In the genomic region with DNA sequence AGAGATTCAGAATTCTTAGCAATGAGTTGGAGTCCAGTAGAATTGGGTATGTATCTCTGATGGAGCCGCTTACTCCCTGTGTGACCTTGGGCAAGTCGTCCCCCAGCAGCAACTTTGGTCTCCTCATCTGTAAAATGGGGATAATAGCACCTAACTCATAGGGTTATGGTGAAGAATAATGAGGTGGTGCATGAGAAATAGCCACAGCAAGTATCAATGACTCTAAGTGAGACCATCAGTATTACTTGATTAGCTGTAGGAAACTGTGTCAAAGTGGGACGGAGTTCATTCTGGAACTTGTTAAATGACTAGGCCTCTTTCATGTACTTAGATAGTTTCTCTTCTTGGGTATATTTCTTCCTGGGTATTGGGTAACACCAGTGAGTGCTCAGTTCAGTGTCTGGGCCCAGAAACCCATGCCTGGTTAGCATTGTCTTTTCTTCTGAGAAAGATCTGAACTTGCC, we compare ENCODE assay signal across 9 cellular contexts. TPM values are rescaled to one million over a fixed set of nuclear protein-coding genes. Genes with fewer than 3 reads are reported as not detected.
DNase-seq lines count a peak whose midpoint lies in the region; ATAC-seq and TF ChIP-seq lines count a peak whose summit lies in the region.
"Had no signal": no experiment of that assay in that cellular context is flagged by ENCODE, and none has a peak within 500 bp of the region (broad histone marks: within the 10 kb centered on the region; RNA-seq: fewer than 3 reads in every experiment).

No MANE protein-coding gene starts in this region.

- H3K36me3 Mint-ChIP-seq in CD4-positive, CD25-positive, alpha-beta regulatory T cell = peaks cover 37% of the 10 kb centered on the region
- H3K36me3 Mint-ChIP-seq in T-cell = peaks cover 16% of the 10 kb centered on the region

- POLR2A ChIA-PET in T-cell (lab: Charles Lee) = interaction anchor here in 1 of 2 donors (0.6 kb wide), 1 partner anchor 47 kb away, joined by 3 read pairs; no protein-coding TSS in a partner anchor

- intact Hi-C loops in left lung (cut with DNase I) = no loop called here

- H3K9me3 Mint-ChIP-seq in CD4-positive, CD25-positive, alpha-beta regulatory T cell = peaks cover 0 to 2% (median 0%) of the 10 kb centered on the region in 7 donors
- H3K9me3 Mint-ChIP-seq in T-cell = no peaks in the 10 kb centered on the region

- TF ChIP-seq CTCF in left lung (IDR thresholded peaks at IDR 0.05) (no peak), hepatocyte (IDR thresholded peaks at IDR 0.05; ENCODE audit: poor library complexity) (no peak)

- peak in 1 of 3 donors; percentile 83 for DNase-seq in CD4-positive, CD25-positive, alpha-beta regulatory T cell
- no peak for DNase-seq in T-cell
- DNase-seq in left lung = no peak
- DNase-seq in hepatocyte (ENCODE audit: low spot score) = no peak
- DNase-seq in HAP-1 (ENCODE audit: low spot score in 2 of 2) = no peak
- no peak for DNase-seq in RKO (ENCODE audit: low spot score)
- DNase-seq: mesenchymal stem cell had no signal

- peak overlapping the region; percentile 61 for H3K27ac ChIP-seq in CD4-positive, CD25-positive, alpha-beta regulatory T cell (ENCODE audit: insufficient read depth, low read length, poor library complexity, severe bottlenecking)
- no peak overlapping the region for H3K27ac ChIP-seq in left lung
- no peak overlapping the region for H3K27ac ChIP-seq in hepatocyte

- peak; percentile 29 to 43 for ATAC-seq in CD4-positive, CD25-positive, alpha-beta regulatory T cell (ENCODE audit: low read depth in 2 of 2)
- peak; percentile 64 for ATAC-seq in GM19023 (IDR thresholded peaks at IDR 0.05; ENCODE audit: unreplicated experiment)
- ATAC-seq in HG02970 (IDR thresholded peaks at IDR 0.05; ENCODE audit: low FRiP score, unreplicated experiment) = peak; percentile 72
- no peak for ATAC-seq in T-cell (replicated peaks in 1 of 4)
- ATAC-seq in left lung = no peak

- peak overlapping the region in 3 of 4 donors; percentile 0 to 33 (median 25) for H3K4me3 Mint-ChIP-seq in CD4-positive, CD25-positive, alpha-beta regulatory T cell
- no peak overlapping the region for H3K4me3 Mint-ChIP-seq in T-cell

- H3K36me3 ChIP-seq in CD4-positive, CD25-positive, alpha-beta regulatory T cell (ENCODE audit: control insufficient read depth, insufficient read depth, low read length) = peaks cover 7% of the 10 kb centered on the region
- H3K36me3 ChIP-seq in left lung = no peaks in the 10 kb centered on the region
- H3K36me3 ChIP-seq in hepatocyte (replicated peaks; ENCODE audit: insufficient read depth, low read depth) = no peaks in the 10 kb centered on the region
- H3K36me3 ChIP-seq in HAP-1 (replicated peaks) = no peaks in the 10 kb centered on the region

- CTCF ChIA-PET in T-cell (lab: Charles Lee) = no interaction called here

- peak overlapping the region; percentile 50 to 78 (median 65) for H3K27ac Mint-ChIP-seq in CD4-positive, CD25-positive, alpha-beta regulatory T cell
- H3K27ac Mint-ChIP-seq in T-cell = peak overlapping the region; percentile 30 to 87

- peaks cover 43 to 76% (median 63%) of the 10 kb centered on the region in 4 donors for H3K4me1 Mint-ChIP-seq in CD4-positive, CD25-positive, alpha-beta regulatory T cell
- peaks cover 74 to 80% (median 78%) of the 10 kb centered on the region in 3 donors for H3K4me1 Mint-ChIP-seq in T-cell

- no peaks in the 10 kb centered on the region for H3K9me3 ChIP-seq in CD4-positive, CD25-positive, alpha-beta regulatory T cell (ENCODE audit: control insufficient read depth in 2 of 2, low read length in 2 of 2)
- H3K9me3 ChIP-seq in left lung (no peaks in the 10 kb centered on the region), hepatocyte (ENCODE audit: low read depth) (no peaks in the 10 kb centered on the region), HAP-1 (no peaks in the 10 kb centered on the region)

- H3K9me2 ChIP-seq in hepatocyte (replicated peaks; ENCODE audit: insufficient read depth) = no peaks in the 10 kb centered on the region

- H3K27me3 ChIP-seq in CD4-positive, CD25-positive, alpha-beta regulatory T cell (ENCODE audit: control insufficient read depth, insufficient read depth, low read length) = no peaks in the 10 kb centered on the region
- H3K27me3 ChIP-seq in left lung (peaks cover 0 to 9% of the 10 kb centered on the region in 2 donors), hepatocyte (peaks cover 39% of the 10 kb centered on the region), HAP-1 (ENCODE audit: low read depth) (peaks cover 14% of the 10 kb centered on the region)

- in situ Hi-C loops in HAP-1 (cut with MboI; ENCODE audit: low sequenced_read_pairs) = no loop called here

- H3K4me1 ChIP-seq in CD4-positive, CD25-positive, alpha-beta regulatory T cell (ENCODE audit: control insufficient read depth, insufficient read depth, low read length, poor library complexity, severe bottlenecking) = peaks cover 48% of the 10 kb centered on the region
- peaks cover 0 to 28% of the 10 kb centered on the region in 2 donors for H3K4me1 ChIP-seq in left lung
- no peaks in the 10 kb centered on the region for H3K4me1 ChIP-seq in hepatocyte (ENCODE audit: insufficient read depth)
- no peaks in the 10 kb centered on the region for H3K4me1 ChIP-seq in HAP-1

- H3K4me2 ChIP-seq in hepatocyte = no peak overlapping the region

- no peaks in the 10 kb centered on the region for H3K79me2 ChIP-seq in hepatocyte

- H3K27me3 Mint-ChIP-seq in CD4-positive, CD25-positive, alpha-beta regulatory T cell = no peaks in the 10 kb centered on the region
- H3K27me3 Mint-ChIP-seq in T-cell = no peaks in the 10 kb centered on the region

- H2AFZ ChIP-seq in hepatocyte = no peak overlapping the region

- H4K20me1 ChIP-seq in hepatocyte (ENCODE audit: insufficient read depth, poor library complexity, severe bottlenecking) = no peaks in the 10 kb centered on the region

- H3K4me3 ChIP-seq in CD4-positive, CD25-positive, alpha-beta regulatory T cell (ENCODE audit: low read depth, low read length) = no peak overlapping the region
- H3K4me3 ChIP-seq in left lung (no peak overlapping the region), hepatocyte (no peak overlapping the region), HAP-1 (no peak overlapping the region)

- WGBS in hepatocyte (ENCODE audit: low lambda C conversion rate, missing lambda C conversion rate) = 94% methylated on average over 3 of the region's 3 CpGs

RNA-seq across cellular contexts. Expression of a gene that starts 6.4 kb away (rescaled TPM):
- total RNA-seq in CD4-positive, CD25-positive, alpha-beta regulatory T cell = 83.1 TPM
- 10 to 100 TPM; 37.4 to 54.7 (median 47.5) TPM for polyA plus RNA-seq in CD4-positive, CD25-positive, alpha-beta regulatory T cell
- 100 to 1,000 TPM in 4 of 5 donors, 10 to 100 TPM in 1; 84.7 to 114 (median 105) TPM for total RNA-seq in T-cell
- 10 to 100 TPM; 13.5 to 41.8 TPM for total RNA-seq in left lung
- total RNA-seq in hepatocyte = 0.40 and 0.70 TPM in 2 replicates
- 0.74 and 0.92 TPM in 2 replicates for polyA plus RNA-seq in hepatocyte

Comparison
In these comparisons a context has a peak if more than half of its experiments do, and no peak if none do; other contexts are left out.
1. ATAC-seq: peak in CD4-positive, CD25-positive, alpha-beta regulatory T cell (2 of 2), GM19023 (single experiment) and HG02970 (single experiment); none in T-cell (0 of 4) and left lung (single experiment).
2. H3K4me3 Mint-ChIP-seq: peak in CD4-positive, CD25-positive, alpha-beta regulatory T cell (3 of 4); none in T-cell (0 of 3).